ENCODE assay signal across 9 cellular contexts in genomic region chr3:189272500-189273119, GRCh38.
DNase-seq lines count a peak whose midpoint lies in the region; ATAC-seq, FAIRE-seq and TF ChIP-seq lines count a peak whose summit lies in the region.
"Had no signal": no experiment of that assay in that cellular context is flagged by ENCODE, and none has a peak within 500 bp of the region (broad histone marks: within the 10 kb centered on the region; RNA-seq: fewer than 3 reads in every experiment).

No MANE protein-coding gene starts in this region.

- no peaks in the 10 kb centered on the region for H4K20me1 ChIP-seq in GM12878 (ENCODE audit: control insufficient read depth, insufficient read depth)

- H3K4me1 ChIP-seq in GM12878 (ENCODE audit: control insufficient read depth, insufficient read depth, low read length), result peaks cover 8% of the 10 kb centered on the region; the same call in 1 of the 2 replicates
- H3K4me1 ChIP-seq in adrenal gland (replicated peaks in 1 of 2), result no peaks in the 10 kb centered on the region

- H3K4me3 ChIP-seq in GM12878 (no peak overlapping the region), adrenal gland (no peak overlapping the region), MG63 (no peak overlapping the region)

- H3K27me3 ChIP-seq in GM12878 (replicated peaks in 1 of 2; ENCODE audit: control insufficient read depth in 2 of 2, insufficient read depth in 2 of 2, low read length in 1 of 2) (0 out of 4 replicates have a peak, but pooled peaks cover 0 to 1% of the 10 kb centered on the region in 2 experiments), adrenal gland (no peaks in the 10 kb centered on the region), MG63 (no peaks in the 10 kb centered on the region)

- peak overlapping the region; percentile 41 for H3K27ac Mint-ChIP-seq in activated CD8-positive, alpha-beta memory T cell treated with anti-CD3 and anti-CD28 coated beads, Interleukin-2, amount 10 ng/mL, durations not matched to agents 7 days and 5 days

- H3K9me3 ChIP-seq in GM12878 (replicated peaks; ENCODE audit: control insufficient read depth, insufficient read depth, low read length) (no peaks in the 10 kb centered on the region), adrenal gland (replicated peaks in 1 of 3) (no peaks in the 10 kb centered on the region), MG63 (no peaks in the 10 kb centered on the region)

- CTCF ChIA-PET in activated CD8-positive, alpha-beta memory T cell treated with anti-CD3 and anti-CD28 coated beads, Interleukin-2, amount 10 ng/mL, durations not matched to agents 7 days and 5 days (lab: Charles Lee), result interaction anchor here (0.6 to 2.4 kb wide), 22 partner anchors 13 to 689 kb away, joined by 3 to 9 read pairs (median 3); no protein-coding TSS in a partner anchor
- CTCF ChIA-PET in GM12878 (lab: Yijun Ruan, JAX), result interaction anchor here (0.6 to 13.6 kb wide), 66 partner anchors 9 to 688 kb away, joined by 3 to 288 read pairs (median 4); partner anchors contain the start of gene TP63

- no TSS peak for BruUV-seq in GM12878 (replicated peaks; lab: Mats Ljungman, UMichigan)

- no peak for DNase-seq in activated CD8-positive, alpha-beta memory T cell treated with anti-CD3 and anti-CD28 coated beads, Interleukin-2, amount 10 ng/mL, durations not matched to agents 7 days and 5 days
- no peak for DNase-seq in activated CD8-positive, alpha-beta memory T cell treated with anti-CD3 and anti-CD28 coated beads for 24 hours
- DNase-seq in NCI-H2081 (lab: John Stamatoyannopoulos, UW) (peak; percentile 60 to 77), GM12878 (ENCODE audit: low read depth, low spot score) (no peak), adrenal gland (no peak), MG63 (no peak), GF-D8 (lab: John Stamatoyannopoulos, UW) (no peak)
- no peak for DNase-seq in stimulated activated naive CD8-positive, alpha-beta T cell treated with anti-CD3 and anti-CD28 coated beads, Interleukin-15, Interleukin-2, amounts not matched to agents 100 U/mL and 50 U/mL, for 24 hours

- no peaks in the 10 kb centered on the region for H3K36me3 ChIP-seq in GM12878 (ENCODE audit: control insufficient read depth in 2 of 2, insufficient read depth in 2 of 2, low read length in 1 of 2)
- H3K36me3 ChIP-seq in adrenal gland (replicated peaks in 1 of 2), result no peaks in the 10 kb centered on the region
- H3K36me3 ChIP-seq in MG63, result no peaks in the 10 kb centered on the region

- no peak overlapping the region for H3K9ac ChIP-seq in GM12878 (ENCODE audit: control insufficient read depth, insufficient read depth, low read length)

- TF ChIP-seq EP300 in GM12878 (IDR thresholded peaks at IDR 0.05; ENCODE audit: borderline replicate concordance in 1 of 2, control insufficient read depth in 1 of 2, low read depth in 2 of 2, low read length in 2 of 2), result no peak

- peaks cover 4% of the 10 kb centered on the region for H3K36me3 Mint-ChIP-seq in activated CD8-positive, alpha-beta memory T cell treated with anti-CD3 and anti-CD28 coated beads, Interleukin-2, amount 10 ng/mL, durations not matched to agents 7 days and 5 days

- peak; percentile 67 for TF ChIP-seq RAD21 in GM12878 (IDR thresholded peaks at IDR 0.05; ENCODE audit: insufficient read depth, low read depth, low read length)

- peaks cover 21% of the 10 kb centered on the region for H3K4me1 Mint-ChIP-seq in activated CD8-positive, alpha-beta memory T cell treated with anti-CD3 and anti-CD28 coated beads, Interleukin-2, amount 10 ng/mL, durations not matched to agents 7 days and 5 days

- no peaks in the 10 kb centered on the region for H3K27me3 Mint-ChIP-seq in activated CD8-positive, alpha-beta memory T cell treated with anti-CD3 and anti-CD28 coated beads, Interleukin-2, amount 10 ng/mL, durations not matched to agents 7 days and 5 days

- H3K27ac ChIP-seq in GM12878 (ENCODE audit: control insufficient read depth, insufficient read depth) (no peak overlapping the region), adrenal gland (no peak overlapping the region)

- no peak overlapping the region for H3K4me2 ChIP-seq in GM12878 (ENCODE audit: control insufficient read depth, insufficient read depth)

- H3K9me3 Mint-ChIP-seq in activated CD8-positive, alpha-beta memory T cell treated with anti-CD3 and anti-CD28 coated beads, Interleukin-2, amount 10 ng/mL, durations not matched to agents 7 days and 5 days (ENCODE audit: low read depth), result peaks cover 3% of the 10 kb centered on the region

- H3K4me3 Mint-ChIP-seq in activated CD8-positive, alpha-beta memory T cell treated with anti-CD3 and anti-CD28 coated beads, Interleukin-2, amount 10 ng/mL, durations not matched to agents 7 days and 5 days, result no peak overlapping the region

- TF ChIP-seq CTCF in GM12878 (IDR thresholded peaks at IDR 0.05 in 2 of 3, conservative IDR thresholded peaks at IDR 0.05 in 1 of 3; ENCODE audit: control insufficient read depth in 2 of 3, extremely low read depth in 1 of 3, insufficient read depth in 1 of 3, low read depth in 3 of 3, low read length in 3 of 3) (peak; percentile 21 to 43 (median 39); a peak in 5 of 6 replicates), adrenal gland (IDR thresholded peaks at IDR 0.05) (peak in 2 of 6 experiments; percentile 4 to 33)

- H3K79me2 ChIP-seq in GM12878 (ENCODE audit: control insufficient read depth, insufficient read depth, low read length), result no peaks in the 10 kb centered on the region

- WGBS in GM12878 (ENCODE audit: insufficient coverage, insufficient replicate concordance, low lambda C conversion rate, missing lambda C conversion rate), result 65% methylated on average over 4 of the region's 4 CpGs
- WGBS in adrenal gland, 4 donors, result 77 to 83% (median 80%) methylated on average over 4 of the region's 4 CpGs

- intact Hi-C loops in GM12878 (cut with micrococcal nuclease; ENCODE audit: unreplicated experiment), result loop anchor here (5.0 kb wide), 2 partner anchors 240 to 360 kb away; partner anchors contain the start of gene TP63
- intact Hi-C loops in adrenal gland (cut with DNase I), result loop anchor here in 1 of 2 donors (10.0 kb wide), 1 partner anchor 672 kb away; no protein-coding TSS in a partner anchor

- no peak overlapping the region for H2AFZ ChIP-seq in GM12878 (ENCODE audit: control insufficient read depth, low read depth, low read length)

- RAD21 ChIA-PET in GM12878 (lab: Charles Lee; ENCODE audit: unreplicated experiment), result interaction anchor here (0.5 to 10.8 kb wide), 32 partner anchors 8 to 1533 kb away, joined by 3 to 195 read pairs (median 4); partner anchors contain the start of gene TP63

- TF ChIP-seq POLR2A in GM12878 (IDR thresholded peaks at IDR 0.05; ENCODE audit: low read depth, low read length) (no peak), adrenal gland (IDR thresholded peaks at IDR 0.05) (no peak)

- in situ Hi-C loops in GM12878 (cut with MboI), result no loop called here

- FAIRE-seq in GM12878 (lab: Jason Lieb, UNC), result no peak
- FAIRE-seq: TTC549 had no signal

- POLR2A ChIA-PET in GM12878 (lab: Charles Lee), result no interaction called here

- peak; percentile 42 for ATAC-seq in activated CD8-positive, alpha-beta memory T cell treated with anti-CD3 and anti-CD28 coated beads, Interleukin-2, amount 10 ng/mL, durations not matched to agents 7 days and 5 days
- peak; percentile 69 for ATAC-seq in GM12878
- peak; percentile 62 for ATAC-seq in stimulated activated naive CD8-positive, alpha-beta T cell treated with anti-CD3 and anti-CD28 coated beads, Interleukin-15, Interleukin-2, amounts not matched to agents 100 U/mL and 50 U/mL, for 24 hours

- SMC1A ChIA-PET in GM12878 (lab: Charles Lee; ENCODE audit: uncharacterized antibody, unreplicated experiment), result interaction anchor here (0.6 to 10.8 kb wide), 44 partner anchors 8 to 1534 kb away, joined by 3 to 213 read pairs (median 4); no protein-coding TSS in a partner anchor

TF ChIP-seq in GM12878, 131 proteins besides CTCF, POLR2A, EP300 and RAD21:
- TF ChIP-seq SUZ12 (IDR thresholded peaks at IDR 0.05; ENCODE audit: unreplicated experiment) (no peak), SMC3 (IDR thresholded peaks at IDR 0.05; ENCODE audit: borderline replicate concordance, low read length) (peak; percentile 45; the same call in 1 of the 2 replicates), SIN3A (IDR thresholded peaks at IDR 0.05; ENCODE audit: low read depth, low read length) (no peak)

Comparison
In these comparisons a context has a peak if more than half of its experiments do, and no peak if none do; other contexts are left out.
1. DNase-seq: peak in NCI-H2081 (2 of 2); none in activated CD8-positive, alpha-beta memory T cell treated with anti-CD3 and anti-CD28 coated beads, Interleukin-2, amount 10 ng/mL, durations not matched to agents 7 days and 5 days (single experiment), activated CD8-positive, alpha-beta memory T cell treated with anti-CD3 and anti-CD28 coated beads for 24 hours (single experiment), GM12878 (single experiment), stimulated activated naive CD8-positive, alpha-beta T cell treated with anti-CD3 and anti-CD28 coated beads, Interleukin-15, Interleukin-2, amounts not matched to agents 100 U/mL and 50 U/mL, for 24 hours (single experiment), adrenal gland (0 of 7), MG63 (single experiment) and GF-D8 (single experiment).
2. Peak in every context shown above with its lines, with median percentiles within 50 percentile points of each other: ATAC-seq.